In the genomic region with DNA sequence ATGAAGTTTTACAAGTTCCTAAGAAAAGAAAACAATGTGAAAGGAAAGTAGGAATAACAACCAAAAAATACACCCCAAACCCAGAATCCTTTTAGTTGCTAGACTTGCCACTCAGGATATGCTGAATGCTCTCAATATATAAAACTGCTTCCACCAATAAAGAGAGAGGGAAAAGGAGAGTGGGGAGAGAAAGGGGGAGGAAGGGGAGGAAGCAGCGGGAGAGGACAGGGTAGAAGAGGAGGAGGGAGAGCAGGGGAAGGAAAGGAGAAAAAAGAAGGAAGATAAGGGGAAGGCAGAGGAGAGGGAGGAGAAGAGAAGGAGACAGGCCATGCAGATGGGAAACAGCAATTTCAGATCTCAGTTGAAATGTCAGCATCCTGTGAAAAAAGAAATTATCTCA, we compare ENCODE assay signal across 1 cellular context.
A peak's percentile ranks its signal among the peaks of the same experiment; 100 is the strongest.
TF ChIP-seq lines count a peak whose summit lies in the region.

No MANE protein-coding gene starts in this region.

TF ChIP-seq in HEK293, 187 proteins besides CTCF, POLR2A, EP300 and RAD21 (continued from another document):
- TF ChIP-seq ZEB2 (tag by site-specific recombination; IDR thresholded peaks at IDR 0.05) (no peak), ZNF391 (tag by site-specific recombination; IDR thresholded peaks at IDR 0.05; ENCODE audit: borderline replicate concordance, low read depth) (no peak), ZNF354C (tag by site-specific recombination; IDR thresholded peaks at IDR 0.05; ENCODE audit: borderline replicate concordance, low read depth) (no peak), ZNF529 (tag by site-specific recombination; IDR thresholded peaks at IDR 0.05; ENCODE audit: insufficient replicate concordance) (no peak), KLF8 (tag by site-specific recombination; IDR thresholded peaks at IDR 0.05) (peak; percentile 26; the same call in 1 of the 2 replicates), KLF1 (tag by site-specific recombination; IDR thresholded peaks at IDR 0.05) (no peak), ZNF701 (tag by site-specific recombination; IDR thresholded peaks at IDR 0.05) (no peak), IKZF3 (tag by site-specific recombination; IDR thresholded peaks at IDR 0.05) (peak; percentile 35; the same call in 1 of the 2 replicates), ZNF777 (tag by site-specific recombination; IDR thresholded peaks at IDR 0.05; ENCODE audit: borderline replicate concordance) (no peak), ZNF239 (tag by site-specific recombination; IDR thresholded peaks at IDR 0.05) (no peak), ZNF266 (tag by site-specific recombination; IDR thresholded peaks at IDR 0.05; ENCODE audit: low read depth) (no peak), SCRT2 (tag by site-specific recombination; IDR thresholded peaks at IDR 0.05) (no peak), FEZF1 (tag by site-specific recombination; IDR thresholded peaks at IDR 0.05) (no peak), ZNF248 (tag by site-specific recombination; IDR thresholded peaks at IDR 0.05) (no peak), ZFHX2 (tag by site-specific recombination; conservative IDR thresholded peaks at IDR 0.05) (0 out of 2 replicates have a peak, but pooled peaks have one; percentile 23), ZNF610 (tag by site-specific recombination; IDR thresholded peaks at IDR 0.05; ENCODE audit: borderline replicate concordance) (no peak), ZNF341 (tag by site-specific recombination; IDR thresholded peaks at IDR 0.05; ENCODE audit: low read depth) (no peak), ZNF366 (tag by site-specific recombination; conservative IDR thresholded peaks at IDR 0.05) (peak; percentile 98), ZNF585B (tag by site-specific recombination; IDR thresholded peaks at IDR 0.05) (no peak), ZNF791 (tag by site-specific recombination; IDR thresholded peaks at IDR 0.05) (no peak), ZBTB17 (tag by site-specific recombination; IDR thresholded peaks at IDR 0.05) (peak; percentile 34; the same call in 1 of the 2 replicates), ZNF768 (tag by site-specific recombination; IDR thresholded peaks at IDR 0.05) (no peak), ZNF350 (tag by site-specific recombination; IDR thresholded peaks at IDR 0.05) (no peak), ZNF76 (tag by site-specific recombination; IDR thresholded peaks at IDR 0.05; ENCODE audit: borderline replicate concordance, low read depth) (no peak), ZNF24 (tag by site-specific recombination; IDR thresholded peaks at IDR 0.05) (no peak), ZNF184 (tag by site-specific recombination; IDR thresholded peaks at IDR 0.05) (no peak), MZF1 (tag by site-specific recombination; IDR thresholded peaks at IDR 0.05; ENCODE audit: borderline replicate concordance) (no peak), ZBTB8A (tag by site-specific recombination; IDR thresholded peaks at IDR 0.05) (no peak), ZBTB21 (tag by site-specific recombination; IDR thresholded peaks at IDR 0.05) (no peak), ZNF677 (tag by site-specific recombination; IDR thresholded peaks at IDR 0.05) (no peak), TCF7L2 (IDR thresholded peaks at IDR 0.05; ENCODE audit: borderline replicate concordance, low read depth, low read length) (no peak), ZNF600 (tag by site-specific recombination; IDR thresholded peaks at IDR 0.05) (no peak), SETDB1 (IDR thresholded peaks at IDR 0.05; ENCODE audit: insufficient read length, low read length) (no peak), ZNF792 (tag by site-specific recombination; IDR thresholded peaks at IDR 0.05) (no peak)
- TF ChIP-seq, protein P1, sequence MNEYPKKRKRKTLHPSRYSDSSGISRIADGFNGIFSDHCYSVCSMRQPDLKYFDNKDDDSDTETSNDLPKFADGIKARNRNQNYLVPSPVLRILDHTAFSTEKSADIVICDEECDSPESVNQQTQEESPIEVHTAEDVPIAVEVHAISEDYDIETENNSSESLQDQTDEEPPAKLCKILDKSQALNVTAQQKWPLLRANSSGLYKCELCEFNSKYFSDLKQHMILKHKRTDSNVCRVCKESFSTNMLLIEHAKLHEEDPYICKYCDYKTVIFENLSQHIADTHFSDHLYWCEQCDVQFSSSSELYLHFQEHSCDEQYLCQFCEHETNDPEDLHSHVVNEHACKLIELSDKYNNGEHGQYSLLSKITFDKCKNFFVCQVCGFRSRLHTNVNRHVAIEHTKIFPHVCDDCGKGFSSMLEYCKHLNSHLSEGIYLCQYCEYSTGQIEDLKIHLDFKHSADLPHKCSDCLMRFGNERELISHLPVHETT (tag by site-specific recombination; IDR thresholded peaks at IDR 0.05): no peak
- TF ChIP-seq, protein P2, sequence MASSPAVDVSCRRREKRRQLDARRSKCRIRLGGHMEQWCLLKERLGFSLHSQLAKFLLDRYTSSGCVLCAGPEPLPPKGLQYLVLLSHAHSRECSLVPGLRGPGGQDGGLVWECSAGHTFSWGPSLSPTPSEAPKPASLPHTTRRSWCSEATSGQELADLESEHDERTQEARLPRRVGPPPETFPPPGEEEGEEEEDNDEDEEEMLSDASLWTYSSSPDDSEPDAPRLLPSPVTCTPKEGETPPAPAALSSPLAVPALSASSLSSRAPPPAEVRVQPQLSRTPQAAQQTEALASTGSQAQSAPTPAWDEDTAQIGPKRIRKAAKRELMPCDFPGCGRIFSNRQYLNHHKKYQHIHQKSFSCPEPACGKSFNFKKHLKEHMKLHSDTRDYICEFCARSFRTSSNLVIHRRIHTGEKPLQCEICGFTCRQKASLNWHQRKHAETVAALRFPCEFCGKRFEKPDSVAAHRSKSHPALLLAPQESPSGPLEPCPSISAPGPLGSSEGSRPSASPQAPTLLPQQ (tag by site-specific recombination; IDR thresholded peaks at IDR 0.05): no peak; the same call in 1 of the 2 replicates
- TF ChIP-seq, protein P3, sequence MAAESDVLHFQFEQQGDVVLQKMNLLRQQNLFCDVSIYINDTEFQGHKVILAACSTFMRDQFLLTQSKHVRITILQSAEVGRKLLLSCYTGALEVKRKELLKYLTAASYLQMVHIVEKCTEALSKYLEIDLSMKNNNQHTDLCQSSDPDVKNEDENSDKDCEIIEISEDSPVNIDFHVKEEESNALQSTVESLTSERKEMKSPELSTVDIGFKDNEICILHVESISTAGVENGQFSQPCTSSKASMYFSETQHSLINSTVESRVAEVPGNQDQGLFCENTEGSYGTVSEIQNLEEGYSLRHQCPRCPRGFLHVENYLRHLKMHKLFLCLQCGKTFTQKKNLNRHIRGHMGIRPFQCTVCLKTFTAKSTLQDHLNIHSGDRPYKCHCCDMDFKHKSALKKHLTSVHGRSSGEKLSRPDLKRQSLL (tag by site-specific recombination; IDR thresholded peaks at IDR 0.05): no peak
- TF ChIP-seq, protein P4, sequence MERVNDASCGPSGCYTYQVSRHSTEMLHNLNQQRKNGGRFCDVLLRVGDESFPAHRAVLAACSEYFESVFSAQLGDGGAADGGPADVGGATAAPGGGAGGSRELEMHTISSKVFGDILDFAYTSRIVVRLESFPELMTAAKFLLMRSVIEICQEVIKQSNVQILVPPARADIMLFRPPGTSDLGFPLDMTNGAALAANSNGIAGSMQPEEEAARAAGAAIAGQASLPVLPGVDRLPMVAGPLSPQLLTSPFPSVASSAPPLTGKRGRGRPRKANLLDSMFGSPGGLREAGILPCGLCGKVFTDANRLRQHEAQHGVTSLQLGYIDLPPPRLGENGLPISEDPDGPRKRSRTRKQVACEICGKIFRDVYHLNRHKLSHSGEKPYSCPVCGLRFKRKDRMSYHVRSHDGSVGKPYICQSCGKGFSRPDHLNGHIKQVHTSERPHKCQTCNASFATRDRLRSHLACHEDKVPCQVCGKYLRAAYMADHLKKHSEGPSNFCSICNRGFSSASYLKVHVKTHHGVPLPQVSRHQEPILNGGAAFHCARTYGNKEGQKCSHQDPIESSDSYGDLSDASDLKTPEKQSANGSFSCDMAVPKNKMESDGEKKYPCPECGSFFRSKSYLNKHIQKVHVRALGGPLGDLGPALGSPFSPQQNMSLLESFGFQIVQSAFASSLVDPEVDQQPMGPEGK (tag by site-specific recombination; IDR thresholded peaks at IDR 0.05): peak; percentile 51; the same call in 1 of the 2 replicates
- TF ChIP-seq, protein P5, sequence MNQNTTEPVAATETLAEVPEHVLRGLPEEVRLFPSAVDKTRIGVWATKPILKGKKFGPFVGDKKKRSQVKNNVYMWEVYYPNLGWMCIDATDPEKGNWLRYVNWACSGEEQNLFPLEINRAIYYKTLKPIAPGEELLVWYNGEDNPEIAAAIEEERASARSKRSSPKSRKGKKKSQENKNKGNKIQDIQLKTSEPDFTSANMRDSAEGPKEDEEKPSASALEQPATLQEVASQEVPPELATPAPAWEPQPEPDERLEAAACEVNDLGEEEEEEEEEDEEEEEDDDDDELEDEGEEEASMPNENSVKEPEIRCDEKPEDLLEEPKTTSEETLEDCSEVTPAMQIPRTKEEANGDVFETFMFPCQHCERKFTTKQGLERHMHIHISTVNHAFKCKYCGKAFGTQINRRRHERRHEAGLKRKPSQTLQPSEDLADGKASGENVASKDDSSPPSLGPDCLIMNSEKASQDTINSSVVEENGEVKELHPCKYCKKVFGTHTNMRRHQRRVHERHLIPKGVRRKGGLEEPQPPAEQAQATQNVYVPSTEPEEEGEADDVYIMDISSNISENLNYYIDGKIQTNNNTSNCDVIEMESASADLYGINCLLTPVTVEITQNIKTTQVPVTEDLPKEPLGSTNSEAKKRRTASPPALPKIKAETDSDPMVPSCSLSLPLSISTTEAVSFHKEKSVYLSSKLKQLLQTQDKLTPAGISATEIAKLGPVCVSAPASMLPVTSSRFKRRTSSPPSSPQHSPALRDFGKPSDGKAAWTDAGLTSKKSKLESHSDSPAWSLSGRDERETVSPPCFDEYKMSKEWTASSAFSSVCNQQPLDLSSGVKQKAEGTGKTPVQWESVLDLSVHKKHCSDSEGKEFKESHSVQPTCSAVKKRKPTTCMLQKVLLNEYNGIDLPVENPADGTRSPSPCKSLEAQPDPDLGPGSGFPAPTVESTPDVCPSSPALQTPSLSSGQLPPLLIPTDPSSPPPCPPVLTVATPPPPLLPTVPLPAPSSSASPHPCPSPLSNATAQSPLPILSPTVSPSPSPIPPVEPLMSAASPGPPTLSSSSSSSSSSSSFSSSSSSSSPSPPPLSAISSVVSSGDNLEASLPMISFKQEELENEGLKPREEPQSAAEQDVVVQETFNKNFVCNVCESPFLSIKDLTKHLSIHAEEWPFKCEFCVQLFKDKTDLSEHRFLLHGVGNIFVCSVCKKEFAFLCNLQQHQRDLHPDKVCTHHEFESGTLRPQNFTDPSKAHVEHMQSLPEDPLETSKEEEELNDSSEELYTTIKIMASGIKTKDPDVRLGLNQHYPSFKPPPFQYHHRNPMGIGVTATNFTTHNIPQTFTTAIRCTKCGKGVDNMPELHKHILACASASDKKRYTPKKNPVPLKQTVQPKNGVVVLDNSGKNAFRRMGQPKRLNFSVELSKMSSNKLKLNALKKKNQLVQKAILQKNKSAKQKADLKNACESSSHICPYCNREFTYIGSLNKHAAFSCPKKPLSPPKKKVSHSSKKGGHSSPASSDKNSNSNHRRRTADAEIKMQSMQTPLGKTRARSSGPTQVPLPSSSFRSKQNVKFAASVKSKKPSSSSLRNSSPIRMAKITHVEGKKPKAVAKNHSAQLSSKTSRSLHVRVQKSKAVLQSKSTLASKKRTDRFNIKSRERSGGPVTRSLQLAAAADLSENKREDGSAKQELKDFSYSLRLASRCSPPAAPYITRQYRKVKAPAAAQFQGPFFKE (tag by site-specific recombination; IDR thresholded peaks at IDR 0.05; ENCODE audit: borderline replicate concordance): no peak
